Comparison of ENCODE assay signal across 23 cellular contexts in genomic region chrX:133151320-133151719, GRCh38. TPM values are rescaled to one million over a fixed set of nuclear protein-coding genes. Genes with fewer than 3 reads are reported as not detected.
DNase-seq lines count a peak whose midpoint lies in the region; ATAC-seq and TF ChIP-seq lines count a peak whose summit lies in the region.
"Had no signal": no experiment of that assay in that cellular context is flagged by ENCODE, and none has a peak within 500 bp of the region (broad histone marks: within the 10 kb centered on the region; RNA-seq: fewer than 3 reads in every experiment).

No MANE protein-coding gene starts in this region.

- H3K4me1 ChIP-seq in mucosa of descending colon (ENCODE audit: low read depth) (no peaks in the 10 kb centered on the region), stomach (no peaks in the 10 kb centered on the region)

- TF ChIP-seq EP300 in stomach (IDR thresholded peaks at IDR 0.05) = no peak

- DNase-seq in ELF-1 (ENCODE audit: low read depth, low spot score) (peak; percentile 12), HK-2 (ENCODE audit: unreplicated experiment) (peak; percentile 73), epithelial cell of esophagus (ENCODE audit: low read depth) (peak; percentile 48), mucosa of descending colon (peak in 2 of 3 donors; percentile 31 to 39), NCI-H524 (lab: John Stamatoyannopoulos, UW) (no peak), stomach (no peak), NCI-H345 (lab: John Stamatoyannopoulos, UW) (no peak)
- no peak for DNase-seq in activated CD4-positive, alpha-beta memory T cell treated with anti-CD3 and anti-CD28 coated beads for 36 hours
- DNase-seq: activated CD4-positive, CD25-positive, alpha-beta regulatory T cell; activated CD8-positive, alpha-beta memory T cell treated with anti-CD3 and anti-CD28 coated beads for 24 hours; activated naive CD8-positive, alpha-beta T cell treated with anti-CD3 and anti-CD28 coated beads, Interleukin-2, amount 50 U/mL, for 24 hours; effector CD8-positive, alpha-beta T cell; MV-4-11; naive B cell; NCI-H2029 treated with DMSO at 0.1 percent for 48 hours; NCI-H524 treated with DMSO at 0.1 percent for 48 hours; stimulated activated CD4-positive, alpha-beta T cell treated with anti-CD3 and anti-CD28 coated beads, Interleukin-4, amount 100 ng/mL, for 1 hour; substantia nigra had no signal

- POLR2A ChIA-PET in activated CD4-positive, alpha-beta memory T cell treated with anti-CD3 and anti-CD28 coated beads for 36 hours (lab: Charles Lee) = no interaction called here

- no peaks in the 10 kb centered on the region for H3K27me3 ChIP-seq in stomach

- 17 to 75% (median 59%) methylated on average over 1 of the region's 1 CpG for WGBS in stomach, 5 donors

- intact Hi-C loops in mucosa of descending colon (cut with DNase I, micrococcal nuclease) = no loop called here
- intact Hi-C loops in activated CD4-positive, alpha-beta memory T cell treated with anti-CD3 and anti-CD28 coated beads for 36 hours (cut with micrococcal nuclease) = no loop called here
- intact Hi-C loops in stomach (cut with DNase I; ENCODE audit: low total_unique reads) = no loop called here

- no peaks in the 10 kb centered on the region for H3K27me3 Mint-ChIP-seq in activated CD4-positive, alpha-beta memory T cell treated with anti-CD3 and anti-CD28 coated beads for 36 hours
- H3K27me3 Mint-ChIP-seq: activated naive CD8-positive, alpha-beta T cell treated with anti-CD3 and anti-CD28 coated beads, Interleukin-2, amount 50 U/mL, for 24 hours; naive B cell had no signal

- peak; percentile 96 for ATAC-seq in mucosa of descending colon
- ATAC-seq: activated naive CD8-positive, alpha-beta T cell treated with anti-CD3 and anti-CD28 coated beads, Interleukin-2, amount 50 U/mL, for 24 hours; left lobe of liver had no signal

- H3K4me3 Mint-ChIP-seq in activated CD4-positive, alpha-beta memory T cell treated with anti-CD3 and anti-CD28 coated beads for 36 hours = no peak overlapping the region
- H3K4me3 Mint-ChIP-seq: activated naive CD8-positive, alpha-beta T cell treated with anti-CD3 and anti-CD28 coated beads, Interleukin-2, amount 50 U/mL, for 24 hours; naive B cell had no signal

- no peak overlapping the region for H3K27ac Mint-ChIP-seq in activated CD4-positive, alpha-beta memory T cell treated with anti-CD3 and anti-CD28 coated beads for 36 hours
- H3K27ac Mint-ChIP-seq: activated naive CD8-positive, alpha-beta T cell treated with anti-CD3 and anti-CD28 coated beads, Interleukin-2, amount 50 U/mL, for 24 hours; naive B cell had no signal

- TF ChIP-seq POLR2A in stomach (IDR thresholded peaks at IDR 0.05) = no peak

- H3K36me3 ChIP-seq in mucosa of descending colon (ENCODE audit: low read depth) = no peaks in the 10 kb centered on the region
- no peaks in the 10 kb centered on the region for H3K36me3 ChIP-seq in stomach

- no peaks in the 10 kb centered on the region for H3K4me1 Mint-ChIP-seq in activated CD4-positive, alpha-beta memory T cell treated with anti-CD3 and anti-CD28 coated beads for 36 hours (ENCODE audit: low read depth)
- H3K4me1 Mint-ChIP-seq: activated naive CD8-positive, alpha-beta T cell treated with anti-CD3 and anti-CD28 coated beads, Interleukin-2, amount 50 U/mL, for 24 hours; naive B cell had no signal

- TF ChIP-seq CTCF in epithelial cell of esophagus (IDR thresholded peaks at IDR 0.05; ENCODE audit: insufficient read depth, low read depth, low read length, missing control alignments) (no peak), mucosa of descending colon (IDR thresholded peaks at IDR 0.05) (no peak), stomach (IDR thresholded peaks at IDR 0.05) (no peak)

- no peak overlapping the region for H3K27ac ChIP-seq in stomach

- H3K9me3 Mint-ChIP-seq in activated CD4-positive, alpha-beta memory T cell treated with anti-CD3 and anti-CD28 coated beads for 36 hours = no peaks in the 10 kb centered on the region
- H3K9me3 Mint-ChIP-seq: activated naive CD8-positive, alpha-beta T cell treated with anti-CD3 and anti-CD28 coated beads, Interleukin-2, amount 50 U/mL, for 24 hours had no signal

- CTCF ChIA-PET in activated CD4-positive, alpha-beta memory T cell treated with anti-CD3 and anti-CD28 coated beads for 36 hours (lab: Charles Lee) = no interaction called here

- H3K36me3 Mint-ChIP-seq in activated CD4-positive, alpha-beta memory T cell treated with anti-CD3 and anti-CD28 coated beads for 36 hours = no peaks in the 10 kb centered on the region
- H3K36me3 Mint-ChIP-seq: naive B cell had no signal

- H3K9me3 ChIP-seq in mucosa of descending colon = no peaks in the 10 kb centered on the region
- H3K9me3 ChIP-seq in stomach = peaks cover 0 to 17% (median 7%) of the 10 kb centered on the region in 4 donors

- H3K4me3 ChIP-seq in epithelial cell of esophagus (ENCODE audit: low read length) (no peak overlapping the region), mucosa of descending colon (no peak overlapping the region), stomach (no peak overlapping the region)

RNA-seq across cellular contexts. Expression of gene USP26, which starts 54.4 kb away (rescaled TPM):
- total RNA-seq in mucosa of descending colon = not detected
- total RNA-seq in activated CD4-positive, alpha-beta memory T cell treated with anti-CD3 and anti-CD28 coated beads for 36 hours = not detected
- total RNA-seq in stomach = not detected
- not detected for polyA plus RNA-seq in stomach
- total RNA-seq: cardiac septum; left lobe of liver; SK-MEL-5; skeletal muscle tissue; T-helper 2 cell treated with Interferon-gamma antibody and Interleukin-4, amounts not matched to agents 100 ng/mL and 5 ng/mL, for 36 hours had no signal

Comparison
In these comparisons a context has a peak if more than half of its experiments do, and no peak if none do; other contexts are left out.
1. DNase-seq: peak in ELF-1 (single experiment), HK-2 (single experiment), epithelial cell of esophagus (single experiment) and mucosa of descending colon (2 of 3); none in NCI-H524 (0 of 2), activated CD4-positive, alpha-beta memory T cell treated with anti-CD3 and anti-CD28 coated beads for 36 hours (single experiment), stomach (single experiment) and NCI-H345 (single experiment).